1 cellular context compared by ENCODE assay signal in genomic region chr12:63151898-63152700, GRCh38.
TF ChIP-seq lines count a peak whose summit lies in the region.

No MANE protein-coding gene starts in this region.

TF ChIP-seq in WTC11, 78 proteins besides CTCF, POLR2A, EP300 and RAD21 (continued from another document):
- no peak for TF ChIP-seq PREB (CRISPR knock-in tag; IDR thresholded peaks at IDR 0.05; ENCODE audit: borderline replicate concordance)
- no peak for TF ChIP-seq ZMAT4 (CRISPR knock-in tag; IDR thresholded peaks at IDR 0.05)
- no peak for TF ChIP-seq TCF7 (CRISPR knock-in tag; IDR thresholded peaks at IDR 0.05; ENCODE audit: low read depth)
- no peak for TF ChIP-seq ZNF138 (CRISPR knock-in tag; conservative IDR thresholded peaks at IDR 0.05)
